ENCODE assay signal across 16 cellular contexts in the genomic region with DNA sequence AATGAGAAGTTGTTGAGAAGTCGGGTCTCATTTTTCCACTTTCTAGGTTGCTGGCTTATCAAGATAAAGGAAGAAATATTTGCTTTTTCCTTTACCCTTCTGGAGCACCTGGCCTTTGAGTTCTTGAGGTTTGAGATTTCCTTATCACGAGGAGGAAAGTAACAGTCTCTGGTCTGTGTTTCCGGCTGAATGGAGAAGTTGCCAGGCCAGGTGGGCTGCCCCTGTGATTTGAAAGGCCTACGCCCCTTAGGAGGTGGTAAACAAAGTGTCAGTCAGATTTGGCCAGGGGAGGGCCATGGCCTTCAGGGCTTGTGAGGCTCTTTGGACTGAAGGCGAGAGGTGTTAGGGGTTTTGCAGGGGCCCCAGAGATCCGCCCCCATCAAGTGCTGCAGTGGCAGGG.
DNase-seq lines count a peak whose midpoint lies in the region; ATAC-seq and TF ChIP-seq lines count a peak whose summit lies in the region.
"Had no signal": no experiment of that assay in that cellular context is flagged by ENCODE, and none has a peak within 500 bp of the region (broad histone marks: within the 10 kb centered on the region; RNA-seq: fewer than 3 reads in every experiment).

No MANE protein-coding gene starts in this region.

- no peaks in the 10 kb centered on the region for H3K36me3 ChIP-seq in DND-41 (ENCODE audit: insufficient read depth, low read length)
- H3K36me3 ChIP-seq: ascending aorta had no signal

- H3K4me1 ChIP-seq in DND-41 (ENCODE audit: insufficient read depth, low read length) = peaks cover 51% of the 10 kb centered on the region

- no peak overlapping the region for H3K4me2 ChIP-seq in DND-41 (ENCODE audit: insufficient read depth, low read length)

- TF ChIP-seq CTCF in DND-41 (IDR thresholded peaks at IDR 0.05; ENCODE audit: borderline replicate concordance, extremely low read depth, low read length, poor library complexity, severe bottlenecking) (no peak), RWPE1 (conservative IDR thresholded peaks at IDR 0.05; ENCODE audit: low read depth) (no peak)

- peaks cover 0 to 5% (median 0%) of the 10 kb centered on the region in 7 donors for H3K9me3 Mint-ChIP-seq in naive B cell
- H3K9me3 Mint-ChIP-seq: activated CD4-positive, alpha-beta T cell treated with anti-CD3 and anti-CD28 coated beads, Interleukin-2, amount 10 ng/mL, durations not matched to agents 7 days and 5 days had no signal

- no peaks in the 10 kb centered on the region for H3K27me3 ChIP-seq in DND-41 (ENCODE audit: insufficient read depth, low read length, poor library complexity)
- H3K27me3 ChIP-seq: ascending aorta had no signal

- H3K36me3 Mint-ChIP-seq in naive B cell = peaks cover 0 to 18% of the 10 kb centered on the region in 2 donors

- H3K4me3 ChIP-seq in DND-41 (ENCODE audit: low read depth in 1 of 2, low read length in 2 of 2) = no peak overlapping the region
- H3K4me3 ChIP-seq: ascending aorta, GM23248 had no signal

- no peaks in the 10 kb centered on the region for H3K79me2 ChIP-seq in DND-41 (ENCODE audit: insufficient read depth, low read length)

- H3K27me3 Mint-ChIP-seq in naive B cell = no peaks in the 10 kb centered on the region

- no peak overlapping the region for H2AFZ ChIP-seq in DND-41 (ENCODE audit: low read depth, low read length)
- H2AFZ ChIP-seq: GM23248 had no signal

- no peaks in the 10 kb centered on the region for H3K9me3 ChIP-seq in DND-41 (ENCODE audit: insufficient read depth, low read length, severe bottlenecking)
- H3K9me3 ChIP-seq: ascending aorta had no signal

- H3K27ac ChIP-seq in DND-41 (ENCODE audit: low read length) (peak overlapping the region; percentile 71), RWPE1 (peak overlapping the region; percentile 24; the same call in 1 of the 2 replicates)
- H3K27ac ChIP-seq: ascending aorta had no signal

- no peaks in the 10 kb centered on the region for H4K20me1 ChIP-seq in DND-41 (ENCODE audit: insufficient read depth, low read length)

- H3K4me3 Mint-ChIP-seq in naive B cell = peak overlapping the region in 7 of 8 donors; percentile 5 to 85 (median 75)
- H3K4me3 Mint-ChIP-seq: activated CD4-positive, alpha-beta T cell treated with anti-CD3 and anti-CD28 coated beads, Interleukin-2, amount 10 ng/mL, durations not matched to agents 7 days and 5 days had no signal

- CTCF ChIA-PET in RWPE1 (lab: Yijun Ruan, JAX) = no interaction called here

- peak overlapping the region; percentile 87 to 98 (median 90) for H3K27ac Mint-ChIP-seq in naive B cell
- H3K27ac Mint-ChIP-seq: activated CD4-positive, alpha-beta T cell treated with anti-CD3 and anti-CD28 coated beads, Interleukin-2, amount 10 ng/mL, durations not matched to agents 7 days and 5 days had no signal

- DNase-seq in DND-41 (peak; percentile 72), RWPE1 (ENCODE audit: low spot score) (no peak), naive B cell (peak; percentile 80), DMS153 treated with DMSO at 0.1 percent for 48 hours (lab: John Stamatoyannopoulos, UW; ENCODE audit: unreplicated experiment) (no peak)
- DNase-seq in stimulated activated CD4-positive, alpha-beta T cell treated with anti-CD3 and anti-CD28 coated beads, Interleukin-2, amount 100 ng/mL, for 24 hours = no peak
- DNase-seq: activated CD4-positive, alpha-beta T cell treated with anti-CD3 and anti-CD28 coated beads, Interleukin-2, amount 10 ng/mL, durations not matched to agents 7 days and 5 days; activated naive CD4-positive, alpha-beta T cell treated with Interleukin-2 at 50 U/mL for 16 hours; GM23248; hippocampal formation; midbrain; NCI-H187; substantia nigra had no signal

- peak overlapping the region; percentile 17; the same call in 1 of the 2 replicates for H3K9ac ChIP-seq in DND-41 (ENCODE audit: low read depth, low read length)
- H3K9ac ChIP-seq: GM23248 had no signal

- H3K4me1 Mint-ChIP-seq in naive B cell = peaks cover 55 to 72% (median 63%) of the 10 kb centered on the region in 3 donors

- ATAC-seq in DND-41 (ENCODE audit: insufficient read depth, low read depth) (peak; percentile 75), HG03108 (IDR thresholded peaks at IDR 0.05; ENCODE audit: unreplicated experiment) (peak; percentile 60), naive B cell (ENCODE audit: low read depth in 2 of 2) (peak; percentile 93 to 97), HG03025 (IDR thresholded peaks at IDR 0.05; ENCODE audit: low FRiP score, unreplicated experiment) (no peak)
- ATAC-seq: sciatic nerve had no signal

- POLR2A ChIA-PET in RWPE1 (lab: Yijun Ruan, JAX; ENCODE audit: low non-redundant PET) = no interaction called here

Comparison
In these comparisons a context has a peak if more than half of its experiments do, and no peak if none do; other contexts are left out.
1. DNase-seq: peak in DND-41 (single experiment) and naive B cell (single experiment); none in RWPE1 (single experiment), DMS153 treated with DMSO at 0.1 percent for 48 hours (single experiment) and stimulated activated CD4-positive, alpha-beta T cell treated with anti-CD3 and anti-CD28 coated beads, Interleukin-2, amount 100 ng/mL, for 24 hours (0 of 2).